Comparison of ENCODE assay signal across 1 cellular context in the genomic region with DNA sequence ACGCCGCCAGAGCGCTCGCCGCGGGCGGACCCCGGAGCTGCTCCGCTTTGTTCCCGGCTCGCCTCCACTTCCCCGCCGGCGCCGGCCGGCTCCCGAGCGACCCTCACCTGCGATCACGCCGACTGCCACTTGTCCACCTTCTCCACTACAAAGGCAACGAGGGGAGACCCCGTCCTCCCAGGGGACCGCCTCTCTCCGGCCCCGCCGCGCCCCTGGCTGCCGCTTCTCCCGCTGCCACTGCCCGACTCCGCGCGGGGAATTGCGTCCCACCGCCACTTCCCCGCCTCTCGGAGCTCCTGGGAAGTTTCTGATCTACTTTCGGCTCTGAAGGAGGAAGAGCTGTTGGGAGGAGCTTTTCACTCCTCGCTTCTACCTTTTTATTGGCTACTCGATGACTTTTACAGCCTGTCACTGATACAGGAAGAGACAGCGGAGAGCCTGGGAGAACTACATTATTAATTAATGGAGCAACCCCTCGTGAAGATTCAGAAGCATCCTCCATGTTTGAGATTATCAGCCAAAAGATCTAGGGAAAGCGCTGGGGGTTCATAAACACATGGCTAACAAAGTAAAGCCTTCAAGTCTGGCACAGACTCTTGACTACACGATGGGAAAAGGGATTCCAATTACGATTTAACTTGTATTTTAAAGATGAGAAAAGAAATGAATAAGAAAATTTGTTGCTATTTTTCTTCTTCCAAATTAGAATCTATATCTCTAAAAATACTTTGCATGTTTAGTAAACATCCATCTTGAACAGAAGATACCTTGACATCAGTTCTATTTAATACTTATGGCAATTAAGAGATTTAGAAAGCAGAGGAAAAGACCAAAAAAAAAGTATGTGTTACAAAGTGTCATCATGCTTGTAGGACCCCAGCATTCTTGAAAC.
TF ChIP-seq lines count a peak whose summit lies in the region.

A gene with protein sequence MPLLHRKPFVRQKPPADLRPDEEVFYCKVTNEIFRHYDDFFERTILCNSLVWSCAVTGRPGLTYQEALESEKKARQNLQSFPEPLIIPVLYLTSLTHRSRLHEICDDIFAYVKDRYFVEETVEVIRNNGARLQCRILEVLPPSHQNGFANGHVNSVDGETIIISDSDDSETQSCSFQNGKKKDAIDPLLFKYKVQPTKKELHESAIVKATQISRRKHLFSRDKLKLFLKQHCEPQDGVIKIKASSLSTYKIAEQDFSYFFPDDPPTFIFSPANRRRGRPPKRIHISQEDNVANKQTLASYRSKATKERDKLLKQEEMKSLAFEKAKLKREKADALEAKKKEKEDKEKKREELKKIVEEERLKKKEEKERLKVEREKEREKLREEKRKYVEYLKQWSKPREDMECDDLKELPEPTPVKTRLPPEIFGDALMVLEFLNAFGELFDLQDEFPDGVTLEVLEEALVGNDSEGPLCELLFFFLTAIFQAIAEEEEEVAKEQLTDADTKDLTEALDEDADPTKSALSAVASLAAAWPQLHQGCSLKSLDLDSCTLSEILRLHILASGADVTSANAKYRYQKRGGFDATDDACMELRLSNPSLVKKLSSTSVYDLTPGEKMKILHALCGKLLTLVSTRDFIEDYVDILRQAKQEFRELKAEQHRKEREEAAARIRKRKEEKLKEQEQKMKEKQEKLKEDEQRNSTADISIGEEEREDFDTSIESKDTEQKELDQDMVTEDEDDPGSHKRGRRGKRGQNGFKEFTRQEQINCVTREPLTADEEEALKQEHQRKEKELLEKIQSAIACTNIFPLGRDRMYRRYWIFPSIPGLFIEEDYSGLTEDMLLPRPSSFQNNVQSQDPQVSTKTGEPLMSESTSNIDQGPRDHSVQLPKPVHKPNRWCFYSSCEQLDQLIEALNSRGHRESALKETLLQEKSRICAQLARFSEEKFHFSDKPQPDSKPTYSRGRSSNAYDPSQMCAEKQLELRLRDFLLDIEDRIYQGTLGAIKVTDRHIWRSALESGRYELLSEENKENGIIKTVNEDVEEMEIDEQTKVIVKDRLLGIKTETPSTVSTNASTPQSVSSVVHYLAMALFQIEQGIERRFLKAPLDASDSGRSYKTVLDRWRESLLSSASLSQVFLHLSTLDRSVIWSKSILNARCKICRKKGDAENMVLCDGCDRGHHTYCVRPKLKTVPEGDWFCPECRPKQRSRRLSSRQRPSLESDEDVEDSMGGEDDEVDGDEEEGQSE (N-terminal part only) (minus strand): TSS at position 330 of the 892 bp plus-strand sequence. CDS start 756 bp downstream, outside the sequence.

TF ChIP-seq in K562, 482 proteins besides CTCF, POLR2A, EP300 and RAD21 (continued from another document and continues in another):
- TF ChIP-seq HDAC1 (IDR thresholded peaks at IDR 0.05) (peak in 1 of 2 experiments; percentile 22; a peak in 1 of 4 replicates), PHF8 (IDR thresholded peaks at IDR 0.05; ENCODE audit: borderline replicate concordance, low read length) (peak; percentile 62; the same call in 1 of the 2 replicates), SAP30 (IDR thresholded peaks at IDR 0.05; ENCODE audit: borderline replicate concordance, insufficient read depth, low read depth, low read length, poor library complexity, severe bottlenecking) (peak; percentile 71), PML (IDR thresholded peaks at IDR 0.05; ENCODE audit: low read length) (peak; percentile 47; the same call in 1 of the 2 replicates), MYC (IDR thresholded peaks at IDR 0.05; ENCODE audit: low read depth, low read length) (peak; percentile 30; the same call in 1 of the 2 replicates), MYC (CRISPR knock-in tag; IDR thresholded peaks at IDR 0.05; ENCODE audit: borderline replicate concordance, low read depth) (no peak), HDAC6 (IDR thresholded peaks at IDR 0.05; ENCODE audit: low read depth, low read length) (no peak), ZKSCAN3 (CRISPR knock-in tag; IDR thresholded peaks at IDR 0.05) (no peak), TFAP4 (CRISPR knock-in tag; IDR thresholded peaks at IDR 0.05; ENCODE audit: borderline replicate concordance) (peak; percentile 33; the same call in 1 of the 2 replicates), SPI1 (IDR thresholded peaks at IDR 0.05; ENCODE audit: borderline replicate concordance, low read depth, low read length) (peak; percentile 61; the same call in 1 of the 2 replicates), MTA3 (IDR thresholded peaks at IDR 0.05; ENCODE audit: borderline replicate concordance) (0 out of 2 replicates have a peak, but pooled peaks have one; percentile 41), NR2C1 (IDR thresholded peaks at IDR 0.05) (no peak), NR2C1 (tag; IDR thresholded peaks at IDR 0.05) (no peak), SUPT5H (IDR thresholded peaks at IDR 0.05) (peak; percentile 84), NONO (IDR thresholded peaks at IDR 0.05; ENCODE audit: low read depth in 2 of 2, low read length in 1 of 2) (peak in 1 of 2 experiments; percentile 37; a peak in 1 of 4 replicates), TAF9B (IDR thresholded peaks at IDR 0.05; ENCODE audit: partially characterized antibody) (peak; percentile 44), UBTF (IDR thresholded peaks at IDR 0.05; ENCODE audit: borderline replicate concordance in 1 of 2, low read depth in 2 of 2, low read length in 2 of 2) (peak in 1 of 2 experiments; percentile 88; a peak in 2 of 4 replicates), TBP (optimal IDR thresholded peaks at IDR 0.05; ENCODE audit: low read depth, low read length) (peak; percentile 82), POLR2B (IDR thresholded peaks at IDR 0.05; ENCODE audit: low read depth, partially characterized antibody) (peak; percentile 74), TAF1 (IDR thresholded peaks at IDR 0.05; ENCODE audit: control insufficient read depth, extremely low read depth, insufficient read depth, low read length, severe bottlenecking) (peak; percentile 61), ZBTB40 (IDR thresholded peaks at IDR 0.05) (peak; percentile 47), ZBTB40 (CRISPR knock-in tag; IDR thresholded peaks at IDR 0.05) (no peak), CTBP1 (IDR thresholded peaks at IDR 0.05; ENCODE audit: borderline replicate concordance) (peak; percentile 64; the same call in 1 of the 2 replicates), EP400 (IDR thresholded peaks at IDR 0.05) (peak; percentile 56; the same call in 1 of the 2 replicates), PYGO2 (tag; IDR thresholded peaks at IDR 0.05) (no peak), NR4A1 (CRISPR knock-in tag; IDR thresholded peaks at IDR 0.05) (no peak), NR4A1 (tag; IDR thresholded peaks at IDR 0.05) (no peak), NFRKB (IDR thresholded peaks at IDR 0.05; ENCODE audit: low read depth) (peak; percentile 65; the same call in 1 of the 2 replicates), MLLT1 (IDR thresholded peaks at IDR 0.05) (peak in 1 of 2 experiments; percentile 41; a peak in 1 of 4 replicates), YY1 (IDR thresholded peaks at IDR 0.05; ENCODE audit: borderline replicate concordance in 1 of 3, control insufficient read depth in 1 of 3, extremely low read depth in 1 of 3, insufficient read depth in 3 of 3, insufficient read length in 1 of 3, insufficient replicate concordance in 2 of 3, low read depth in 1 of 3, low read length in 2 of 3) (peak in 1 of 3 experiments; percentile 2), CCNT2 (IDR thresholded peaks at IDR 0.05; ENCODE audit: borderline replicate concordance, extremely low read depth, insufficient read length, low read depth, low read length) (peak; percentile 4), FOXM1 (IDR thresholded peaks at IDR 0.05; ENCODE audit: low read depth) (no peak), FOXM1 (CRISPR knock-in tag; IDR thresholded peaks at IDR 0.05; ENCODE audit: low read depth) (no peak), MEF2A (IDR thresholded peaks at IDR 0.05; ENCODE audit: control insufficient read depth, low read depth, low read length) (no peak), POLR2H (tag; IDR thresholded peaks at IDR 0.05; ENCODE audit: low read depth) (peak; percentile 81), RBBP5 (IDR thresholded peaks at IDR 0.05; ENCODE audit: borderline replicate concordance, insufficient read depth, low read length, poor library complexity, severe bottlenecking) (peak; percentile 6), NRF1 (conservative IDR thresholded peaks at IDR 0.05 in 1 of 2, IDR thresholded peaks at IDR 0.05 in 1 of 2) (peak; percentile 14 to 15; a peak in 2 of 4 replicates), POLR2AphosphoS5 (IDR thresholded peaks at IDR 0.05; ENCODE audit: control insufficient read depth, insufficient read depth, low read depth, low read length) (peak; percentile 80), CBFB (CRISPR knock-in tag; IDR thresholded peaks at IDR 0.05) (no peak), ELF1 (tag; IDR thresholded peaks at IDR 0.05) (peak; percentile 58; the same call in 1 of the 2 replicates)
